In the genomic region with DNA sequence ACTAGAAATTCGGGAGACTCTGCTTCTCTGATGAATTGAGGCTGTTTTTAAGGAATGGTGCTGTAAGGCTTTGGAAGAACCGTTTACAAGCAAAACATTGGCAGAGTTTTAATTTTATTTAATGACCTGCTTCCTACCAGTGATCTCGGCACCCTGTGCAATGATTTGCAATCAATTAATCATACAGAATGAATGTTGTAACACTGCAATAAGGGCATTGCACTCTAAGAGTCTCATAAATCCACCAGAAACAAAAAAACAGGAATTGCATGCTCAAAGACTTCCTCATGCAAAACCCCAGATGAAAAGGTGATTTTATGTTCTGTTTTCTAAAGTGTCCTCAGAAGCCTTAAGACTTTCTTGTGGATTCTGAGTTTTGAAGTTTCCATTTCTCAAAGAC, we compare ENCODE assay signal across 3 cellular contexts.
A peak's percentile ranks its signal among the peaks of the same experiment; 100 is the strongest.
TF ChIP-seq lines count a peak whose summit lies in the region.

No MANE protein-coding gene starts in this region.

TF ChIP-seq in liver, 16 proteins besides CTCF, POLR2A, EP300 and RAD21:
- peak; percentile 26 to 28 for TF ChIP-seq RXRA (IDR thresholded peaks at IDR 0.05)
- TF ChIP-seq GABPA (IDR thresholded peaks at IDR 0.05 in 1 of 2, conservative IDR thresholded peaks at IDR 0.05 in 1 of 2), result no peak

TF ChIP-seq in HepG2, 621 proteins besides CTCF, POLR2A, EP300 and RAD21:
- TF ChIP-seq SRSF4 (IDR thresholded peaks at IDR 0.05; ENCODE audit: low read depth, low read length, poor library complexity, severe bottlenecking) (no peak), ELF4 (CRISPR knock-in tag; IDR thresholded peaks at IDR 0.05; ENCODE audit: borderline replicate concordance) (no peak), HOXD1 (CRISPR knock-in tag; IDR thresholded peaks at IDR 0.05) (no peak)

TF ChIP-seq in GM23338, 12 proteins besides CTCF, POLR2A, EP300 and RAD21:
- TF ChIP-seq, protein P1, sequence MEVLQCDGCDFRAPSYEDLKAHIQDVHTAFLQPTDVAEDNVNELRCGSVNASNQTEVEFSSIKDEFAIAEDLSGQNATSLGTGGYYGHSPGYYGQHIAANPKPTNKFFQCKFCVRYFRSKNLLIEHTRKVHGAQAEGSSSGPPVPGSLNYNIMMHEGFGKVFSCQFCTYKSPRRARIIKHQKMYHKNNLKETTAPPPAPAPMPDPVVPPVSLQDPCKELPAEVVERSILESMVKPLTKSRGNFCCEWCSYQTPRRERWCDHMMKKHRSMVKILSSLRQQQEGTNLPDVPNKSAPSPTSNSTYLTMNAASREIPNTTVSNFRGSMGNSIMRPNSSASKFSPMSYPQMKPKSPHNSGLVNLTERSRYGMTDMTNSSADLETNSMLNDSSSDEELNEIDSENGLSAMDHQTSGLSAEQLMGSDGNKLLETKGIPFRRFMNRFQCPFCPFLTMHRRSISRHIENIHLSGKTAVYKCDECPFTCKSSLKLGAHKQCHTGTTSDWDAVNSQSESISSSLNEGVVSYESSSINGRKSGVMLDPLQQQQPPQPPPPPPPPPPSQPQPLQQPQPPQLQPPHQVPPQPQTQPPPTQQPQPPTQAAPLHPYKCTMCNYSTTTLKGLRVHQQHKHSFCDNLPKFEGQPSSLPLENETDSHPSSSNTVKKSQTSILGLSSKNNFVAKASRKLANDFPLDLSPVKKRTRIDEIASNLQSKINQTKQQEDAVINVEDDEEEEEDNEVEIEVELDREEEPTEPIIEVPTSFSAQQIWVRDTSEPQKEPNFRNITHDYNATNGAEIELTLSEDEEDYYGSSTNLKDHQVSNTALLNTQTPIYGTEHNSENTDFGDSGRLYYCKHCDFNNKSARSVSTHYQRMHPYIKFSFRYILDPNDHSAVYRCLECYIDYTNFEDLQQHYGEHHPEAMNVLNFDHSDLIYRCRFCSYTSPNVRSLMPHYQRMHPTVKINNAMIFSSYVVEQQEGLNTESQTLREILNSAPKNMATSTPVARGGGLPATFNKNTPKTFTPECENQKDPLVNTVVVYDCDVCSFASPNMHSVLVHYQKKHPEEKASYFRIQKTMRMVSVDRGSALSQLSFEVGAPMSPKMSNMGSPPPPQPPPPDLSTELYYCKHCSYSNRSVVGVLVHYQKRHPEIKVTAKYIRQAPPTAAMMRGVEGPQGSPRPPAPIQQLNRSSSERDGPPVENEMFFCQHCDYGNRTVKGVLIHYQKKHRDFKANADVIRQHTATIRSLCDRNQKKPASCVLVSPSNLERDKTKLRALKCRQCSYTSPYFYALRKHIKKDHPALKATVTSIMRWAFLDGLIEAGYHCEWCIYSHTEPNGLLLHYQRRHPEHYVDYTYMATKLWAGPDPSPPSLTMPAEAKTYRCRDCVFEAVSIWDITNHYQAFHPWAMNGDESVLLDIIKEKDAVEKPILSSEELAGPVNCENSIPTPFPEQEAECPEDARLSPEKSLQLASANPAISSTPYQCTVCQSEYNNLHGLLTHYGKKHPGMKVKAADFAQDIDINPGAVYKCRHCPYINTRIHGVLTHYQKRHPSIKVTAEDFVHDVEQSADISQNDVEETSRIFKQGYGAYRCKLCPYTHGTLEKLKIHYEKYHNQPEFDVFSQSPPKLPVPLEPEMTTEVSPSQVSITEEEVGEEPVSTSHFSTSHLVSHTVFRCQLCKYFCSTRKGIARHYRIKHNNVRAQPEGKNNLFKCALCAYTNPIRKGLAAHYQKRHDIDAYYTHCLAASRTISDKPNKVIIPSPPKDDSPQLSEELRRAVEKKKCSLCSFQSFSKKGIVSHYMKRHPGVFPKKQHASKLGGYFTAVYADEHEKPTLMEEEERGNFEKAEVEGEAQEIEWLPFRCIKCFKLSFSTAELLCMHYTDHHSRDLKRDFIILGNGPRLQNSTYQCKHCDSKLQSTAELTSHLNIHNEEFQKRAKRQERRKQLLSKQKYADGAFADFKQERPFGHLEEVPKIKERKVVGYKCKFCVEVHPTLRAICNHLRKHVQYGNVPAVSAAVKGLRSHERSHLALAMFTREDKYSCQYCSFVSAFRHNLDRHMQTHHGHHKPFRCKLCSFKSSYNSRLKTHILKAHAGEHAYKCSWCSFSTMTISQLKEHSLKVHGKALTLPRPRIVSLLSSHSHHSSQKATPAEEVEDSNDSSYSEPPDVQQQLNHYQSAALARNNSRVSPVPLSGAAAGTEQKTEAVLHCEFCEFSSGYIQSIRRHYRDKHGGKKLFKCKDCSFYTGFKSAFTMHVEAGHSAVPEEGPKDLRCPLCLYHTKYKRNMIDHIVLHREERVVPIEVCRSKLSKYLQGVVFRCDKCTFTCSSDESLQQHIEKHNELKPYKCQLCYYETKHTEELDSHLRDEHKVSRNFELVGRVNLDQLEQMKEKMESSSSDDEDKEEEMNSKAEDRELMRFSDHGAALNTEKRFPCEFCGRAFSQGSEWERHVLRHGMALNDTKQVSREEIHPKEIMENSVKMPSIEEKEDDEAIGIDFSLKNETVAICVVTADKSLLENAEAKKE (CRISPR knock-in tag; IDR thresholded peaks at IDR 0.05), result no peak
- TF ChIP-seq POLR2AphosphoS5 (IDR thresholded peaks at IDR 0.05; ENCODE audit: low read depth) (no peak), JUNB (IDR thresholded peaks at IDR 0.05; ENCODE audit: unreplicated experiment) (no peak), REST (IDR thresholded peaks at IDR 0.05; ENCODE audit: unreplicated experiment) (no peak), ZNF114 (CRISPR knock-in tag; IDR thresholded peaks at IDR 0.05) (no peak), ZNF331 (CRISPR knock-in tag; IDR thresholded peaks at IDR 0.05; ENCODE audit: low read depth) (no peak), STAT1 (IDR thresholded peaks at IDR 0.05; ENCODE audit: unreplicated experiment) (no peak), EZH2phosphoT487 (IDR thresholded peaks at IDR 0.05; ENCODE audit: unreplicated experiment) (no peak), EZH2 (IDR thresholded peaks at IDR 0.05; ENCODE audit: low read depth, unreplicated experiment) (no peak)
- TF ChIP-seq, protein P2, sequence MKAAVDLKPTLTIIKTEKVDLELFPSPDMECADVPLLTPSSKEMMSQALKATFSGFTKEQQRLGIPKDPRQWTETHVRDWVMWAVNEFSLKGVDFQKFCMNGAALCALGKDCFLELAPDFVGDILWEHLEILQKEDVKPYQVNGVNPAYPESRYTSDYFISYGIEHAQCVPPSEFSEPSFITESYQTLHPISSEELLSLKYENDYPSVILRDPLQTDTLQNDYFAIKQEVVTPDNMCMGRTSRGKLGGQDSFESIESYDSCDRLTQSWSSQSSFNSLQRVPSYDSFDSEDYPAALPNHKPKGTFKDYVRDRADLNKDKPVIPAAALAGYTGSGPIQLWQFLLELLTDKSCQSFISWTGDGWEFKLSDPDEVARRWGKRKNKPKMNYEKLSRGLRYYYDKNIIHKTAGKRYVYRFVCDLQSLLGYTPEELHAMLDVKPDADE (IDR thresholded peaks at IDR 0.05), result no peak
